ENCODE assay signal across 1 cellular context in genomic region chr13:45340422-45341033, GRCh38.
TF ChIP-seq lines count a peak whose summit lies in the region.

No MANE protein-coding gene starts in this region.

TF ChIP-seq in K562, 482 proteins besides CTCF, POLR2A, EP300 and RAD21 (continued from another document and continues in another):
- TF ChIP-seq TFAP4 (CRISPR knock-in tag; IDR thresholded peaks at IDR 0.05; ENCODE audit: borderline replicate concordance) (peak; percentile 25; the same call in 1 of the 2 replicates), TRIM28 (IDR thresholded peaks at IDR 0.05) (no peak), HBP1 (CRISPR knock-in tag; IDR thresholded peaks at IDR 0.05) (0 out of 2 replicates have a peak, but pooled peaks have one; percentile 50), RBBP5 (IDR thresholded peaks at IDR 0.05; ENCODE audit: borderline replicate concordance, insufficient read depth, low read length, poor library complexity, severe bottlenecking) (peak; percentile 51), ERF (CRISPR knock-in tag; IDR thresholded peaks at IDR 0.05) (0 out of 2 replicates have a peak, but pooled peaks have one; percentile 26), TEAD1 (CRISPR knock-in tag; IDR thresholded peaks at IDR 0.05) (0 out of 4 replicates have a peak, but pooled peaks of 1 of the 2 experiments have one; percentile 72), ZNF133 (CRISPR knock-in tag; IDR thresholded peaks at IDR 0.05) (no peak), ZNF24 (IDR thresholded peaks at IDR 0.05) (no peak), ZNF561 (CRISPR knock-in tag; conservative IDR thresholded peaks at IDR 0.05) (no peak), ZNF551 (CRISPR knock-in tag; IDR thresholded peaks at IDR 0.05) (no peak), YY1 (IDR thresholded peaks at IDR 0.05; ENCODE audit: borderline replicate concordance in 1 of 3, control insufficient read depth in 1 of 3, extremely low read depth in 1 of 3, insufficient read depth in 3 of 3, insufficient read length in 1 of 3, insufficient replicate concordance in 2 of 3, low read depth in 1 of 3, low read length in 2 of 3) (peak; percentile 9 to 72 (median 35)), ATF3 (IDR thresholded peaks at IDR 0.05) (peak; percentile 62), ATF3 (CRISPR knock-in tag; conservative IDR thresholded peaks at IDR 0.05) (no peak), REST (CRISPR knock-in tag; IDR thresholded peaks at IDR 0.05; ENCODE audit: low read depth) (no peak), FOSL1 (tag; conservative IDR thresholded peaks at IDR 0.05) (no peak; the same call in none of the 2 replicates), MYBL2 (IDR thresholded peaks at IDR 0.05; ENCODE audit: low read depth) (no peak), MYBL2 (CRISPR knock-in tag; IDR thresholded peaks at IDR 0.05; ENCODE audit: borderline replicate concordance) (no peak), KDM4B (IDR thresholded peaks at IDR 0.05; ENCODE audit: borderline replicate concordance in 2 of 2, low read depth in 1 of 2) (no peak), MCM5 (IDR thresholded peaks at IDR 0.05; ENCODE audit: low read depth) (no peak), NFIX (CRISPR knock-in tag; IDR thresholded peaks at IDR 0.05; ENCODE audit: low read depth) (no peak), ZNF436 (CRISPR knock-in tag; IDR thresholded peaks at IDR 0.05) (no peak), TEAD4 (IDR thresholded peaks at IDR 0.05; ENCODE audit: low read length) (0 out of 2 replicates have a peak, but pooled peaks have one; percentile 11), TEAD4 (CRISPR knock-in tag; IDR thresholded peaks at IDR 0.05; ENCODE audit: borderline replicate concordance) (no peak), ETV1 (tag; conservative IDR thresholded peaks at IDR 0.05; ENCODE audit: low read depth) (peak; percentile 93), GTF3C2 (IDR thresholded peaks at IDR 0.05; ENCODE audit: borderline replicate concordance, extremely low read depth, insufficient read length) (no peak), PTTG1 (tag; IDR thresholded peaks at IDR 0.05; ENCODE audit: low read depth) (no peak), L3MBTL2 (IDR thresholded peaks at IDR 0.05) (peak; percentile 18; the same call in 1 of the 2 replicates), MTA2 (IDR thresholded peaks at IDR 0.05; ENCODE audit: low read depth) (no peak), SMAD1 (IDR thresholded peaks at IDR 0.05; ENCODE audit: low read depth, low read length, partially characterized antibody) (no peak), NELFE (IDR thresholded peaks at IDR 0.05; ENCODE audit: insufficient read depth, insufficient read length) (no peak), SMAD2 (IDR thresholded peaks at IDR 0.05; ENCODE audit: low read depth, low read length) (no peak), ZFP1 (CRISPR knock-in tag; IDR thresholded peaks at IDR 0.05) (no peak), ZNF766 (CRISPR knock-in tag; conservative IDR thresholded peaks at IDR 0.05) (no peak)
- TF ChIP-seq, protein P1, sequence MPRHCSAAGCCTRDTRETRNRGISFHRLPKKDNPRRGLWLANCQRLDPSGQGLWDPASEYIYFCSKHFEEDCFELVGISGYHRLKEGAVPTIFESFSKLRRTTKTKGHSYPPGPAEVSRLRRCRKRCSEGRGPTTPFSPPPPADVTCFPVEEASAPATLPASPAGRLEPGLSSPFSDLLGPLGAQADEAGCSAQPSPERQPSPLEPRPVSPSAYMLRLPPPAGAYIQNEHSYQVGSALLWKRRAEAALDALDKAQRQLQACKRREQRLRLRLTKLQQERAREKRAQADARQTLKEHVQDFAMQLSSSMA (CRISPR knock-in tag; IDR thresholded peaks at IDR 0.05), result no peak
- TF ChIP-seq, protein P2, sequence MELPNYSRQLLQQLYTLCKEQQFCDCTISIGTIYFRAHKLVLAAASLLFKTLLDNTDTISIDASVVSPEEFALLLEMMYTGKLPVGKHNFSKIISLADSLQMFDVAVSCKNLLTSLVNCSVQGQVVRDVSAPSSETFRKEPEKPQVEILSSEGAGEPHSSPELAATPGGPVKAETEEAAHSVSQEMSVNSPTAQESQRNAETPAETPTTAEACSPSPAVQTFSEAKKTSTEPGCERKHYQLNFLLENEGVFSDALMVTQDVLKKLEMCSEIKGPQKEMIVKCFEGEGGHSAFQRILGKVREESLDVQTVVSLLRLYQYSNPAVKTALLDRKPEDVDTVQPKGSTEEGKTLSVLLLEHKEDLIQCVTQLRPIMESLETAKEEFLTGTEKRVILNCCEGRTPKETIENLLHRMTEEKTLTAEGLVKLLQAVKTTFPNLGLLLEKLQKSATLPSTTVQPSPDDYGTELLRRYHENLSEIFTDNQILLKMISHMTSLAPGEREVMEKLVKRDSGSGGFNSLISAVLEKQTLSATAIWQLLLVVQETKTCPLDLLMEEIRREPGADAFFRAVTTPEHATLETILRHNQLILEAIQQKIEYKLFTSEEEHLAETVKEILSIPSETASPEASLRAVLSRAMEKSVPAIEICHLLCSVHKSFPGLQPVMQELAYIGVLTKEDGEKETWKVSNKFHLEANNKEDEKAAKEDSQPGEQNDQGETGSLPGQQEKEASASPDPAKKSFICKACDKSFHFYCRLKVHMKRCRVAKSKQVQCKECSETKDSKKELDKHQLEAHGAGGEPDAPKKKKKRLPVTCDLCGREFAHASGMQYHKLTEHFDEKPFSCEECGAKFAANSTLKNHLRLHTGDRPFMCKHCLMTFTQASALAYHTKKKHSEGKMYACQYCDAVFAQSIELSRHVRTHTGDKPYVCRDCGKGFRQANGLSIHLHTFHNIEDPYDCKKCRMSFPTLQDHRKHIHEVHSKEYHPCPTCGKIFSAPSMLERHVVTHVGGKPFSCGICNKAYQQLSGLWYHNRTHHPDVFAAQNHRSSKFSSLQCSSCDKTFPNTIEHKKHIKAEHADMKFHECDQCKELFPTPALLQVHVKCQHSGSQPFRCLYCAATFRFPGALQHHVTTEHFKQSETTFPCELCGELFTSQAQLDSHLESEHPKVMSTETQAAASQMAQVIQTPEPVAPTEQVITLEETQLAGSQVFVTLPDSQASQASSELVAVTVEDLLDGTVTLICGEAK (IDR thresholded peaks at IDR 0.05), result no peak
- TF ChIP-seq, protein P2 (CRISPR knock-in tag; IDR thresholded peaks at IDR 0.05), result no peak
- TF ChIP-seq, protein P3, sequence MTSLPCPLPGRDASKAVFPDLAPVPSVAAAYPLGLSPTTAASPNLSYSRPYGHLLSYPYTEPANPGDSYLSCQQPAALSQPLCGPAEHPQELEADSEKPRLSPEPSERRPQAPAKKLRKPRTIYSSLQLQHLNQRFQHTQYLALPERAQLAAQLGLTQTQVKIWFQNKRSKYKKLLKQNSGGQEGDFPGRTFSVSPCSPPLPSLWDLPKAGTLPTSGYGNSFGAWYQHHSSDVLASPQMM (CRISPR knock-in tag; IDR thresholded peaks at IDR 0.05), result no peak
